ENCODE assay signal across 9 cellular contexts in genomic region chr5:129541648-129542251, GRCh38.
DNase-seq lines count a peak whose midpoint lies in the region; ATAC-seq and TF ChIP-seq lines count a peak whose summit lies in the region.
"Had no signal": no experiment of that assay in that cellular context is flagged by ENCODE, and none has a peak within 500 bp of the region (broad histone marks: within the 10 kb centered on the region; RNA-seq: fewer than 3 reads in every experiment).

No MANE protein-coding gene starts in this region.

- no peaks in the 10 kb centered on the region for H3K27me3 ChIP-seq in Karpas-422 (ENCODE audit: low read length)

- H2AFZ ChIP-seq in Karpas-422 (ENCODE audit: low read length), result no peak overlapping the region

- no peak overlapping the region for H3K4me3 Mint-ChIP-seq in effector memory CD8-positive, alpha-beta T cell

- no peak overlapping the region for H3K4me2 ChIP-seq in Karpas-422 (ENCODE audit: low read depth, low read length, poor library complexity, severe bottlenecking)

- H3K27me3 Mint-ChIP-seq in effector memory CD8-positive, alpha-beta T cell, result no peaks in the 10 kb centered on the region

- H3K9ac ChIP-seq in Karpas-422 (ENCODE audit: low read length), result no peak overlapping the region

- H3K27ac Mint-ChIP-seq in effector memory CD8-positive, alpha-beta T cell, result no peak overlapping the region

- H3K9me3 Mint-ChIP-seq in effector memory CD8-positive, alpha-beta T cell, result peaks cover 2 to 14% of the 10 kb centered on the region in 2 donors

- no peak overlapping the region for H3K27ac ChIP-seq in Karpas-422 (ENCODE audit: low read length)

- no peaks in the 10 kb centered on the region for H3K4me1 Mint-ChIP-seq in effector memory CD8-positive, alpha-beta T cell (ENCODE audit: low read depth in 2 of 2)

- DNase-seq in AG04449 (ENCODE audit: low read depth, low spot score) (no peak), Karpas-422 (peak; percentile 80), cardiac fibroblast (ENCODE audit: low read depth in 2 of 2) (peak; percentile 11 to 39), GM20000 (ENCODE audit: low spot score) (no peak)
- no peak for DNase-seq in effector memory CD8-positive, alpha-beta T cell
- DNase-seq: DMS153 had no signal

- CTCF ChIA-PET in AG04449 (lab: Yijun Ruan, JAX), result no interaction called here

- peaks cover 3% of the 10 kb centered on the region; the same call in 1 of the 2 replicates for H3K9me3 ChIP-seq in Karpas-422 (ENCODE audit: low read length)

- H3K36me3 ChIP-seq in Karpas-422 (ENCODE audit: insufficient read depth, low read length), result no peaks in the 10 kb centered on the region

- no peaks in the 10 kb centered on the region for H4K20me1 ChIP-seq in Karpas-422 (ENCODE audit: insufficient read depth, low read depth, low read length)

- H3K36me3 Mint-ChIP-seq in effector memory CD8-positive, alpha-beta T cell (ENCODE audit: insufficient read depth), result no peaks in the 10 kb centered on the region

- H3K4me3 ChIP-seq in AG04449 (ENCODE audit: low read depth, low read length) (no peak overlapping the region), Karpas-422 (ENCODE audit: low read length) (no peak overlapping the region), cardiac fibroblast (replicated peaks in 1 of 2; ENCODE audit: low read depth in 2 of 2, low read length in 2 of 2) (no peak overlapping the region)

- TF ChIP-seq CTCF in AG04449 (IDR thresholded peaks at IDR 0.05; ENCODE audit: insufficient read depth, low read length, missing control alignments) (peak; percentile 14), cardiac fibroblast (IDR thresholded peaks at IDR 0.05; ENCODE audit: low read depth, low read length) (peak; percentile 35), GM20000 (IDR thresholded peaks at IDR 0.05; ENCODE audit: extremely low read depth, missing control alignments) (no peak)

- ATAC-seq in GM21360 (IDR thresholded peaks at IDR 0.05; ENCODE audit: unreplicated experiment), result peak; percentile 98
- no peak for ATAC-seq in effector memory CD8-positive, alpha-beta T cell (replicated peaks)
- no peak for ATAC-seq in GM19455 (IDR thresholded peaks at IDR 0.05; ENCODE audit: unreplicated experiment)
- ATAC-seq in GM18873 (IDR thresholded peaks at IDR 0.05; ENCODE audit: low FRiP score, unreplicated experiment), result no peak

- no peaks in the 10 kb centered on the region for H3K9me2 ChIP-seq in Karpas-422 (replicated peaks; ENCODE audit: insufficient read depth, low read length)

- POLR2A ChIA-PET in AG04449 (lab: Yijun Ruan, JAX), result no interaction called here

- peaks cover 17% of the 10 kb centered on the region for H3K4me1 ChIP-seq in Karpas-422 (ENCODE audit: low read length)

- H3K79me2 ChIP-seq in Karpas-422 (ENCODE audit: low read length), result no peaks in the 10 kb centered on the region

Comparison
In these comparisons a context has a peak if more than half of its experiments do, and no peak if none do; other contexts are left out.
1. DNase-seq: peak in Karpas-422 (single experiment) and cardiac fibroblast (2 of 2); none in AG04449 (single experiment), effector memory CD8-positive, alpha-beta T cell (0 of 3) and GM20000 (single experiment).